In genomic region chr2:196284033-196284844, GRCh38 we compare ENCODE assay signal across 1 cellular context.
TF ChIP-seq lines count a peak whose summit lies in the region.

No MANE protein-coding gene starts in this region.

TF ChIP-seq in WTC11, 78 proteins besides CTCF, POLR2A, EP300 and RAD21 (continued from another document):
- TF ChIP-seq PRDM15 (CRISPR knock-in tag; IDR thresholded peaks at IDR 0.05) (no peak), E2F4 (CRISPR knock-in tag; IDR thresholded peaks at IDR 0.05; ENCODE audit: borderline replicate concordance, low read depth) (no peak)
